In genomic region chr14:55599250-55599879, GRCh38 we compare ENCODE assay signal across 1 cellular context.
TF ChIP-seq lines count a peak whose summit lies in the region.

No MANE protein-coding gene starts in this region.

TF ChIP-seq in HEK293, 187 proteins besides CTCF, POLR2A, EP300 and RAD21 (continued from another document and continues in another):
- TF ChIP-seq PRDM10 (tag by site-specific recombination; IDR thresholded peaks at IDR 0.05) (0 out of 2 replicates have a peak, but pooled peaks have one; percentile 47), ZNF654 (tag by site-specific recombination; IDR thresholded peaks at IDR 0.05; ENCODE audit: low read depth) (no peak), ZNF302 (tag by site-specific recombination; IDR thresholded peaks at IDR 0.05; ENCODE audit: low read depth) (no peak), ZNF175 (tag by site-specific recombination; IDR thresholded peaks at IDR 0.05) (no peak), ZNF155 (tag by site-specific recombination; IDR thresholded peaks at IDR 0.05) (no peak), ZNF544 (tag by site-specific recombination; IDR thresholded peaks at IDR 0.05) (peak; percentile 83; the same call in 1 of the 2 replicates), ZNF48 (tag by site-specific recombination; IDR thresholded peaks at IDR 0.05) (no peak), KLF16 (tag by site-specific recombination; IDR thresholded peaks at IDR 0.05) (no peak), BCL11A (tag by site-specific recombination; IDR thresholded peaks at IDR 0.05; ENCODE audit: low read depth) (no peak), ZNF560 (tag by site-specific recombination; IDR thresholded peaks at IDR 0.05; ENCODE audit: borderline replicate concordance) (no peak), ZNF629 (tag by site-specific recombination; IDR thresholded peaks at IDR 0.05) (peak; percentile 56), ZBTB17 (tag by site-specific recombination; IDR thresholded peaks at IDR 0.05) (peak; percentile 94), ZNF561 (tag by site-specific recombination; IDR thresholded peaks at IDR 0.05; ENCODE audit: borderline replicate concordance) (peak; percentile 89), ZNF311 (tag by site-specific recombination; IDR thresholded peaks at IDR 0.05; ENCODE audit: borderline replicate concordance) (no peak), ZNF530 (tag by site-specific recombination; IDR thresholded peaks at IDR 0.05; ENCODE audit: low read depth) (no peak), ZNF843 (tag by site-specific recombination; IDR thresholded peaks at IDR 0.05) (no peak), ZNF518A (tag by site-specific recombination; conservative IDR thresholded peaks at IDR 0.05; ENCODE audit: low read depth) (no peak), ZNF324 (tag by site-specific recombination; IDR thresholded peaks at IDR 0.05) (0 out of 2 replicates have a peak, but pooled peaks have one; percentile 39), ZNF350 (tag by site-specific recombination; IDR thresholded peaks at IDR 0.05) (no peak), KLF9 (tag by site-specific recombination; IDR thresholded peaks at IDR 0.05; ENCODE audit: low read depth) (no peak), ZNF221 (tag by site-specific recombination; IDR thresholded peaks at IDR 0.05; ENCODE audit: borderline replicate concordance) (no peak), REPIN1 (tag by site-specific recombination; IDR thresholded peaks at IDR 0.05; ENCODE audit: low read depth) (no peak), ZNF555 (tag by site-specific recombination; conservative IDR thresholded peaks at IDR 0.05) (no peak), MEIS1 (CRISPR knock-in tag; IDR thresholded peaks at IDR 0.05; ENCODE audit: borderline replicate concordance) (no peak), ZNF707 (tag by site-specific recombination; IDR thresholded peaks at IDR 0.05) (no peak), SCRT2 (tag by site-specific recombination; IDR thresholded peaks at IDR 0.05) (no peak), MZF1 (tag by site-specific recombination; IDR thresholded peaks at IDR 0.05; ENCODE audit: borderline replicate concordance) (peak; percentile 66; the same call in 1 of the 2 replicates), ZNF791 (tag by site-specific recombination; IDR thresholded peaks at IDR 0.05) (no peak), FEZF1 (tag by site-specific recombination; IDR thresholded peaks at IDR 0.05) (no peak), ZNF548 (tag by site-specific recombination; IDR thresholded peaks at IDR 0.05) (no peak), ZNF335 (tag by site-specific recombination; conservative IDR thresholded peaks at IDR 0.05) (peak; percentile 22), KLF8 (tag by site-specific recombination; IDR thresholded peaks at IDR 0.05) (peak; percentile 40; the same call in 1 of the 2 replicates), ZFP37 (tag by site-specific recombination; IDR thresholded peaks at IDR 0.05) (no peak), ZNF658 (tag by site-specific recombination; IDR thresholded peaks at IDR 0.05) (no peak), ZNF488 (tag by site-specific recombination; IDR thresholded peaks at IDR 0.05) (no peak), OVOL3 (tag by site-specific recombination; IDR thresholded peaks at IDR 0.05) (no peak), ZNF391 (tag by site-specific recombination; IDR thresholded peaks at IDR 0.05; ENCODE audit: borderline replicate concordance, low read depth) (no peak), ZNF692 (tag by site-specific recombination; IDR thresholded peaks at IDR 0.05) (peak; percentile 53; the same call in 1 of the 2 replicates), ZNF645 (tag by site-specific recombination; IDR thresholded peaks at IDR 0.05) (no peak), PRDM1 (tag by site-specific recombination; IDR thresholded peaks at IDR 0.05) (peak; percentile 38), ZNF292 (tag by site-specific recombination; IDR thresholded peaks at IDR 0.05; ENCODE audit: borderline replicate concordance, low read depth) (no peak), HOXA7 (CRISPR knock-in tag; IDR thresholded peaks at IDR 0.05; ENCODE audit: borderline replicate concordance) (no peak), ELK4 (IDR thresholded peaks at IDR 0.05; ENCODE audit: borderline replicate concordance, low read depth, low read length) (no peak), ZIC2 (tag by site-specific recombination; IDR thresholded peaks at IDR 0.05) (no peak), HOXD13 (CRISPR knock-in tag; IDR thresholded peaks at IDR 0.05; ENCODE audit: borderline replicate concordance) (no peak), ZBTB48 (tag by site-specific recombination; IDR thresholded peaks at IDR 0.05) (peak; percentile 66; the same call in 1 of the 2 replicates), ZNF624 (tag by site-specific recombination; IDR thresholded peaks at IDR 0.05) (0 out of 2 replicates have a peak, but pooled peaks have one; percentile 62), ZBTB7A (tag by site-specific recombination; IDR thresholded peaks at IDR 0.05; ENCODE audit: low read depth) (no peak), TCF7L2 (IDR thresholded peaks at IDR 0.05; ENCODE audit: borderline replicate concordance, low read depth, low read length) (no peak), INSM2 (tag by site-specific recombination; IDR thresholded peaks at IDR 0.05) (no peak), GLIS2 (tag by site-specific recombination; IDR thresholded peaks at IDR 0.05) (no peak), KLF17 (tag by site-specific recombination; IDR thresholded peaks at IDR 0.05) (no peak), ZNF184 (tag by site-specific recombination; IDR thresholded peaks at IDR 0.05) (peak; percentile 89), ZNF23 (tag by site-specific recombination; IDR thresholded peaks at IDR 0.05; ENCODE audit: borderline replicate concordance) (no peak), ZNF514 (tag by site-specific recombination; IDR thresholded peaks at IDR 0.05) (no peak), ZXDB (tag by site-specific recombination; IDR thresholded peaks at IDR 0.05) (peak; percentile 26; the same call in 1 of the 2 replicates), ZNF596 (tag by site-specific recombination; IDR thresholded peaks at IDR 0.05) (peak; percentile 20; the same call in 1 of the 2 replicates), IKZF3 (tag by site-specific recombination; IDR thresholded peaks at IDR 0.05) (peak; percentile 66)
